ENCODE assay signal across 24 cellular contexts in the genomic region with DNA sequence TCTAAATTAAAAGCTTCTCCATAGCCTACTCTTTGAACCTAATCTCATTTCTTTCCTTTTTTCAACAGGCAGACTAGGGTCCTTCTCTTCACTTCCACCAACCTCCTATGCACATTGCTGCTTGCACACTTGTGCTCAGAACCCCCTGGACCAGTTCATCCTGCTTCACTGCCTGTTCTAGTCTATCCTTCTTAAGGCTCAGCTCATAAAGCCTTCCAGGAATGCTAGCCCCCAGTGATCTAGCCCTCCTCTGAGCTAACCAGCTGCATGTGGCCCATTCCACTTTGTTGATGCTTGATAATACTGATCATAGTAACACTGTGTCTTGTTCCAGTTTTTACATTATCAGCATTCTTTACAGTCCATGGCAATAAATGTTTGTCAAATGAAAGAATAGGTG. TPM values are rescaled to one million over a fixed set of nuclear protein-coding genes. Genes with fewer than 3 reads are reported as not detected.
DNase-seq lines count a peak whose midpoint lies in the region; ATAC-seq and TF ChIP-seq lines count a peak whose summit lies in the region.
"Had no signal": no experiment of that assay in that cellular context is flagged by ENCODE, and none has a peak within 500 bp of the region (broad histone marks: within the 10 kb centered on the region; RNA-seq: fewer than 3 reads in every experiment).

No MANE protein-coding gene starts in this region.

- H3K36me3 Mint-ChIP-seq in WTC11 (no peaks in the 10 kb centered on the region), mesothelial cell of epicardium (peaks cover 2% of the 10 kb centered on the region), type B pancreatic cell (no peaks in the 10 kb centered on the region)
- H3K36me3 Mint-ChIP-seq: CD8-positive, alpha-beta T cell had no signal

- H3K9me3 Mint-ChIP-seq in WTC11, result peaks cover 10% of the 10 kb centered on the region; the same call in 1 of the 2 replicates
- H3K9me3 Mint-ChIP-seq in mesothelial cell of epicardium, result peaks cover 8% of the 10 kb centered on the region
- H3K9me3 Mint-ChIP-seq in type B pancreatic cell, result no peaks in the 10 kb centered on the region
- H3K9me3 Mint-ChIP-seq: CD8-positive, alpha-beta T cell; T-helper 1 cell treated with Interleukin-12 subunit alpha and Interleukin-12 subunit beta and Interleukin-4 antibody, amounts not matched to agents 30 μg/mL and 1 μg/mL, for 36 hours had no signal

- CTCF ChIA-PET in HEK293 (lab: Yijun Ruan, JAX), result interaction anchor here (0.6 to 1.4 kb wide), 3 partner anchors 11 to 54 kb away, joined by 3 to 15 read pairs (median 4); no protein-coding TSS in a partner anchor
- CTCF ChIA-PET in WTC11 (lab: Charles Lee), result interaction anchor here (0.5 to 3.5 kb wide), 9 partner anchors 10 to 120 kb away, joined by 3 to 46 read pairs (median 4); a partner anchor contains a TSS

- no peaks in the 10 kb centered on the region for H3K36me3 ChIP-seq in HEK293 (ENCODE audit: control insufficient read depth in 2 of 2, insufficient read depth in 1 of 2, low read length in 2 of 2)

- H3K4me3 ChIP-seq in HEK293 (ENCODE audit: low read depth, low read length), result no peak overlapping the region
- H3K4me3 ChIP-seq: GM12878 had no signal

- POLR2A ChIA-PET in HEK293 (lab: Yijun Ruan, JAX), result no interaction called here
- POLR2A ChIA-PET in WTC11 (lab: Charles Lee), result interaction anchor here (3.2 kb wide), 1 partner anchor 24 kb away, joined by 22 read pairs; a partner anchor contains a TSS

- H3K27ac Mint-ChIP-seq in WTC11 (peak overlapping the region; percentile 26), mesothelial cell of epicardium (peak overlapping the region; percentile 27), type B pancreatic cell (peak overlapping the region; percentile 70)
- H3K27ac Mint-ChIP-seq: B cell; CD8-positive, alpha-beta T cell; T-helper 1 cell treated with Interleukin-12 subunit alpha and Interleukin-12 subunit beta and Interleukin-4 antibody, amounts not matched to agents 30 μg/mL and 1 μg/mL, for 36 hours had no signal

- no peaks in the 10 kb centered on the region for H3K9me3 ChIP-seq in HEK293 (ENCODE audit: control insufficient read depth, insufficient read depth, low read depth, low read length)
- H3K9me3 ChIP-seq: Caco-2 had no signal

- H3K4me1 Mint-ChIP-seq in WTC11 (peaks cover 55% of the 10 kb centered on the region), mesothelial cell of epicardium (peaks cover 44% of the 10 kb centered on the region), type B pancreatic cell (ENCODE audit: unreplicated experiment) (peaks cover 10% of the 10 kb centered on the region)
- H3K4me1 Mint-ChIP-seq: B cell had no signal

- H3K4me1 ChIP-seq in HEK293 (ENCODE audit: control insufficient read depth, insufficient read depth, low read length), result no peaks in the 10 kb centered on the region

- TF ChIP-seq CTCF in HEK293 (tag by site-specific recombination; IDR thresholded peaks at IDR 0.05) (no peak), WTC11 (IDR thresholded peaks at IDR 0.05) (no peak), mesothelial cell of epicardium (IDR thresholded peaks at IDR 0.05; ENCODE audit: unreplicated experiment) (no peak), type B pancreatic cell (conservative IDR thresholded peaks at IDR 0.05) (no peak)

- no peaks in the 10 kb centered on the region for H3K27me3 Mint-ChIP-seq in WTC11 (ENCODE audit: low read depth)
- no peaks in the 10 kb centered on the region for H3K27me3 Mint-ChIP-seq in mesothelial cell of epicardium (ENCODE audit: low read depth)
- no peaks in the 10 kb centered on the region for H3K27me3 Mint-ChIP-seq in type B pancreatic cell

- 0 out of 2 replicates have a peak, but pooled peaks have one; percentile 21 for ATAC-seq in WTC11
- ATAC-seq in HG03460 (IDR thresholded peaks at IDR 0.05; ENCODE audit: unreplicated experiment), result no peak
- ATAC-seq: CD8-positive, alpha-beta T cell; GM12878; Panc1 had no signal

- no peak overlapping the region for H3K27ac ChIP-seq in HEK293 (ENCODE audit: extremely low read depth, low read depth, low read length)
- H3K27ac ChIP-seq: C4-2B, RWPE1 had no signal

- DNase-seq in WTC11 (ENCODE audit: low spot score), result no peak
- no peak for DNase-seq in mesothelial cell of epicardium (ENCODE audit: low spot score in 2 of 2, unreplicated experiment in 2 of 2)
- no peak for DNase-seq in type B pancreatic cell (ENCODE audit: extremely low spot score, unreplicated experiment)
- no peak for DNase-seq in NCI-H2029 treated with DMSO at 0.1 percent for 48 hours (lab: John Stamatoyannopoulos, UW)
- DNase-seq in SKM-1 (lab: John Stamatoyannopoulos, UW; ENCODE audit: unreplicated experiment), result no peak
- DNase-seq: Caco-2; CD8-positive, alpha-beta T cell; GDM1; Karpas-422; NCI-H1092; NCI-H1417 treated with DMSO at 0.1 percent for 48 hours; NCI-H1930; NCI-H446; NCI-H526; SHP77; SW 1271 had no signal

- H3K4me3 Mint-ChIP-seq in WTC11 (no peak overlapping the region), mesothelial cell of epicardium (no peak overlapping the region), type B pancreatic cell (peak overlapping the region; percentile 30)
- H3K4me3 Mint-ChIP-seq: B cell; CD8-positive, alpha-beta T cell; T-helper 1 cell treated with Interleukin-12 subunit alpha and Interleukin-12 subunit beta and Interleukin-4 antibody, amounts not matched to agents 30 μg/mL and 1 μg/mL, for 36 hours had no signal

TF ChIP-seq in HEK293, 187 proteins besides CTCF, POLR2A, EP300 and RAD21:
- peak; percentile 52 for TF ChIP-seq GLIS1 (tag by site-specific recombination; IDR thresholded peaks at IDR 0.05)
- no peak for TF ChIP-seq REPIN1 (tag by site-specific recombination; IDR thresholded peaks at IDR 0.05; ENCODE audit: low read depth)

TF ChIP-seq in WTC11, 78 proteins besides CTCF, POLR2A, EP300 and RAD21 (continues in another document):
- TF ChIP-seq, protein P1, sequence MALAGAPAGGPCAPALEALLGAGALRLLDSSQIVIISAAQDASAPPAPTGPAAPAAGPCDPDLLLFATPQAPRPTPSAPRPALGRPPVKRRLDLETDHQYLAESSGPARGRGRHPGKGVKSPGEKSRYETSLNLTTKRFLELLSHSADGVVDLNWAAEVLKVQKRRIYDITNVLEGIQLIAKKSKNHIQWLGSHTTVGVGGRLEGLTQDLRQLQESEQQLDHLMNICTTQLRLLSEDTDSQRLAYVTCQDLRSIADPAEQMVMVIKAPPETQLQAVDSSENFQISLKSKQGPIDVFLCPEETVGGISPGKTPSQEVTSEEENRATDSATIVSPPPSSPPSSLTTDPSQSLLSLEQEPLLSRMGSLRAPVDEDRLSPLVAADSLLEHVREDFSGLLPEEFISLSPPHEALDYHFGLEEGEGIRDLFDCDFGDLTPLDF (CRISPR knock-in tag; IDR thresholded peaks at IDR 0.05), result no peak
- TF ChIP-seq GABPB1 (CRISPR knock-in tag; IDR thresholded peaks at IDR 0.05), result no peak
- TF ChIP-seq EMX1 (CRISPR knock-in tag; IDR thresholded peaks at IDR 0.05), result no peak
- TF ChIP-seq, protein P2, sequence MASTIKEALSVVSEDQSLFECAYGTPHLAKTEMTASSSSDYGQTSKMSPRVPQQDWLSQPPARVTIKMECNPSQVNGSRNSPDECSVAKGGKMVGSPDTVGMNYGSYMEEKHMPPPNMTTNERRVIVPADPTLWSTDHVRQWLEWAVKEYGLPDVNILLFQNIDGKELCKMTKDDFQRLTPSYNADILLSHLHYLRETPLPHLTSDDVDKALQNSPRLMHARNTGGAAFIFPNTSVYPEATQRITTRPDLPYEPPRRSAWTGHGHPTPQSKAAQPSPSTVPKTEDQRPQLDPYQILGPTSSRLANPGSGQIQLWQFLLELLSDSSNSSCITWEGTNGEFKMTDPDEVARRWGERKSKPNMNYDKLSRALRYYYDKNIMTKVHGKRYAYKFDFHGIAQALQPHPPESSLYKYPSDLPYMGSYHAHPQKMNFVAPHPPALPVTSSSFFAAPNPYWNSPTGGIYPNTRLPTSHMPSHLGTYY (CRISPR knock-in tag; IDR thresholded peaks at IDR 0.05), result no peak
- TF ChIP-seq ZNF396 (CRISPR knock-in tag; IDR thresholded peaks at IDR 0.05; ENCODE audit: borderline replicate concordance), result no peak
- TF ChIP-seq, protein P3, sequence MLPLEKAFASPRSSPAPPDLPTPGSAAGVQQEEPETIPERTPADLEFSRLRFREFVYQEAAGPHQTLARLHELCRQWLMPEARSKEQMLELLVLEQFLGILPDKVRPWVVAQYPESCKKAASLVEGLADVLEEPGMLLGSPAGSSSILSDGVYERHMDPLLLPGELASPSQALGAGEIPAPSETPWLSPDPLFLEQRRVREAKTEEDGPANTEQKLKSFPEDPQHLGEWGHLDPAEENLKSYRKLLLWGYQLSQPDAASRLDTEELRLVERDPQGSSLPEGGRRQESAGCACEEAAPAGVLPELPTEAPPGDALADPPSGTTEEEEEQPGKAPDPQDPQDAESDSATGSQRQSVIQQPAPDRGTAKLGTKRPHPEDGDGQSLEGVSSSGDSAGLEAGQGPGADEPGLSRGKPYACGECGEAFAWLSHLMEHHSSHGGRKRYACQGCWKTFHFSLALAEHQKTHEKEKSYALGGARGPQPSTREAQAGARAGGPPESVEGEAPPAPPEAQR (CRISPR knock-in tag; IDR thresholded peaks at IDR 0.05), result no peak
- no peak for TF ChIP-seq ELF4 (CRISPR knock-in tag; IDR thresholded peaks at IDR 0.05; ENCODE audit: low read depth)
- TF ChIP-seq SOX15 (CRISPR knock-in tag; IDR thresholded peaks at IDR 0.05), result no peak

RNA-seq across cellular contexts. Expression of a gene that starts 22.9 kb away (rescaled TPM):
- total RNA-seq in WTC11 (2021) (592 to 630 TPM (median 618 TPM) in 3 replicates), mesothelial cell of epicardium (142 to 151 TPM (median 149 TPM) in 3 replicates), type B pancreatic cell (ENCODE audit: low replicate concordance) (195 and 217 TPM in 2 replicates)

RNA-seq across cellular contexts. Expression of a gene that starts 40.7 kb away (rescaled TPM):
- total RNA-seq in WTC11 (2021), result 13.9 to 18.0 TPM (median 14.2 TPM) in 3 replicates
- 20.3 to 21.8 TPM (median 20.6 TPM) in 3 replicates for total RNA-seq in mesothelial cell of epicardium
- 9.9 and 11.8 TPM in 2 replicates for total RNA-seq in type B pancreatic cell (ENCODE audit: low replicate concordance)
- total RNA-seq: B cell; CD8-positive, alpha-beta T cell had no signal
